ENCODE assay signal across 1 cellular context in the genomic region with DNA sequence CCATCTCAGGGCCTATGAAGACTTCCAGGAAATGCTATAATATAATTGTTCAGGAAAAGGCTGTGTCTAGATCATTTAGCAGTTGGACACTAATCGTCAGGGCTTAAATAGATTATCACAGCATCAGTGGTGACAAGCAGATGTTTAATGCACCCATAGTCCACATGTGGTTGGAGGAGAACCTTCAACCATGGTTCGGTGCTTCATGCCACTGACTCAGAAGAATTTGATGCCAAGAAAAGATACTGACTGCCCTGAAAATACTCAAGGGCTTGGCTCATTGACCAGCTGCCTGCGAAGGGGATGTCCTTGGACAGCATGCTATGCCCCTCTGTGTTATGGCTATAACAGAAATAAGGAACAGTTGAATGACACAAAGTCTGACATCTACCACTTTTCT.
TF ChIP-seq lines count a peak whose summit lies in the region.

No MANE protein-coding gene starts in this region.

TF ChIP-seq in HepG2, 621 proteins besides CTCF, POLR2A, EP300 and RAD21 (continued from another document):
- TF ChIP-seq ZHX2 (IDR thresholded peaks at IDR 0.05; ENCODE audit: low read depth) (no peak), ZHX2 (CRISPR knock-in tag; IDR thresholded peaks at IDR 0.05; ENCODE audit: borderline replicate concordance) (no peak), CC2D1A (CRISPR knock-in tag; IDR thresholded peaks at IDR 0.05) (no peak), ZNF335 (CRISPR knock-in tag; IDR thresholded peaks at IDR 0.05) (no peak), ZSCAN29 (CRISPR knock-in tag; conservative IDR thresholded peaks at IDR 0.05) (no peak), GPN1 (CRISPR knock-in tag; IDR thresholded peaks at IDR 0.05; ENCODE audit: borderline replicate concordance) (no peak), ARID2 (CRISPR knock-in tag; IDR thresholded peaks at IDR 0.05; ENCODE audit: borderline replicate concordance) (no peak), ARHGAP35 (CRISPR knock-in tag; IDR thresholded peaks at IDR 0.05; ENCODE audit: borderline replicate concordance) (no peak), ONECUT2 (CRISPR knock-in tag; IDR thresholded peaks at IDR 0.05) (no peak), ZNF343 (CRISPR knock-in tag; IDR thresholded peaks at IDR 0.05) (no peak)
- TF ChIP-seq, protein P1, sequence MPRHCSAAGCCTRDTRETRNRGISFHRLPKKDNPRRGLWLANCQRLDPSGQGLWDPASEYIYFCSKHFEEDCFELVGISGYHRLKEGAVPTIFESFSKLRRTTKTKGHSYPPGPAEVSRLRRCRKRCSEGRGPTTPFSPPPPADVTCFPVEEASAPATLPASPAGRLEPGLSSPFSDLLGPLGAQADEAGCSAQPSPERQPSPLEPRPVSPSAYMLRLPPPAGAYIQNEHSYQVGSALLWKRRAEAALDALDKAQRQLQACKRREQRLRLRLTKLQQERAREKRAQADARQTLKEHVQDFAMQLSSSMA (CRISPR knock-in tag; IDR thresholded peaks at IDR 0.05): no peak
TF ChIP-seq in HepG2: peak in this region for 0.
